ENCODE assay signal across 21 cellular contexts in genomic region chr17:48734328-48735056, GRCh38. TPM values are rescaled to one million over a fixed set of nuclear protein-coding genes. Genes with fewer than 3 reads are reported as not detected.
DNase-seq lines count a peak whose midpoint lies in the region; ATAC-seq, FAIRE-seq and TF ChIP-seq lines count a peak whose summit lies in the region.
"Had no signal": no experiment of that assay in that cellular context is flagged by ENCODE, and none has a peak within 500 bp of the region (broad histone marks: within the 10 kb centered on the region; RNA-seq: fewer than 3 reads in every experiment).

No MANE protein-coding gene starts in this region.

- ATAC-seq in A549 (peak; percentile 16 to 35; a peak in 2 of 6 replicates), PC-3 (peak; percentile 11), GM18511 (IDR thresholded peaks at IDR 0.05; ENCODE audit: unreplicated experiment) (no peak)

- H3K9ac ChIP-seq in PC-3 (ENCODE audit: low read length) (peak overlapping the region; percentile 79), endothelial cell of umbilical vein (replicated peaks; ENCODE audit: extremely low read depth, insufficient read depth, low read length) (no peak overlapping the region)
- H3K9ac ChIP-seq: KMS-11 had no signal

- intact Hi-C loops in PC-3 (cut with micrococcal nuclease), result loop anchor here (5.0 kb wide), 1 partner anchor 58 kb away; no protein-coding TSS in a partner anchor
- intact Hi-C loops in endothelial cell of umbilical vein (cut with micrococcal nuclease), result no loop called here
- intact Hi-C loops in Caco-2 (cut with micrococcal nuclease; ENCODE audit: unreplicated experiment), result no loop called here
- intact Hi-C loops in uterus (cut with DNase I; ENCODE audit: low total_unique reads), result no loop called here

- H3K9me3 ChIP-seq in A549 (no peaks in the 10 kb centered on the region), PC-3 (ENCODE audit: low read length) (no peaks in the 10 kb centered on the region), endothelial cell of umbilical vein (replicated peaks; ENCODE audit: control insufficient read depth, insufficient read depth, low read length) (no peaks in the 10 kb centered on the region), osteoblast (ENCODE audit: low read depth, low read length) (no peaks in the 10 kb centered on the region), Caco-2 (no peaks in the 10 kb centered on the region), uterus (no peaks in the 10 kb centered on the region)
- H3K9me3 ChIP-seq: Peyer's patch had no signal

- no peak for TF ChIP-seq POLR2A in A549 (IDR thresholded peaks at IDR 0.05; ENCODE audit: low read length)
- no peak for TF ChIP-seq POLR2A in endothelial cell of umbilical vein (IDR thresholded peaks at IDR 0.05; ENCODE audit: low read depth, low read length)
- TF ChIP-seq POLR2A in uterus (IDR thresholded peaks at IDR 0.05), result no peak

- no peak overlapping the region for H3K4me3 Mint-ChIP-seq in Caco-2 (ENCODE audit: unreplicated experiment)

- TF ChIP-seq CTCF in A549 (IDR thresholded peaks at IDR 0.05) (no peak), PC-3 (conservative IDR thresholded peaks at IDR 0.05; ENCODE audit: low read depth, low read length) (no peak), endothelial cell of umbilical vein (IDR thresholded peaks at IDR 0.05; ENCODE audit: extremely low read depth in 1 of 2, insufficient read depth in 1 of 2, low read depth in 1 of 2, low read length in 2 of 2) (no peak), osteoblast (IDR thresholded peaks at IDR 0.05; ENCODE audit: extremely low read depth, low read depth, low read length) (no peak), Caco-2 (IDR thresholded peaks at IDR 0.05; ENCODE audit: insufficient read depth in 1 of 2, low read depth in 1 of 2, low read length in 1 of 2, severe bottlenecking in 1 of 2, unreplicated experiment in 1 of 2) (no peak), uterus (IDR thresholded peaks at IDR 0.05) (no peak)

- in situ Hi-C loops in KBM-7 (cut with MboI; ENCODE audit: low pct_unique_long_range_greater_than_20kb, low sequenced_read_pairs), result no loop called here

- CTCF ChIA-PET in A549 (lab: Yijun Ruan, JAX), result interaction anchor here (1.1 to 33.0 kb wide), 12 partner anchors 9 to 298 kb away, joined by 3 to 852 read pairs (median 8); partner anchors contain the start of genes HOXB13, PRAC1 and PRAC2
- CTCF ChIA-PET in PC-3 (lab: Charles Lee), result interaction anchor here (1.4 to 1.6 kb wide), 2 partner anchors 10 to 56 kb away, joined by 4 to 5 read pairs; no protein-coding TSS in a partner anchor
- CTCF ChIA-PET in endothelial cell of umbilical vein (lab: Charles Lee), result interaction anchor here (0.6 to 4.0 kb wide), 9 partner anchors 9 to 402 kb away, joined by 3 to 41 read pairs (median 3); partner anchors contain the start of gene PRAC2
- CTCF ChIA-PET in Caco-2 (lab: Charles Lee), result interaction anchor here (1.0 to 2.7 kb wide), 5 partner anchors 10 to 144 kb away, joined by 3 to 9 read pairs (median 4); no protein-coding TSS in a partner anchor

- DNase-seq in A549 (ENCODE audit: low read depth in 1 of 2, low spot score in 1 of 2) (no peak), PC-3 (peak; percentile 42), endothelial cell of umbilical vein (ENCODE audit: low read depth, low spot score) (no peak), osteoblast (ENCODE audit: insufficient read length, low spot score, missing footprints) (peak; percentile 59), KBM-7 (no peak), Caco-2 (no peak), uterus (no peak)
- DNase-seq: Calu3, MM.1S, NCI-H1105 treated with DMSO at 0.1 percent for 48 hours, NCI-H187 treated with DMSO at 0.1 percent for 48 hours, NCI-H446, NCI-H774, Peyer's patch, SHP77 had no signal

- H3K4me1 ChIP-seq in A549, result peaks cover under 1% of the 10 kb centered on the region; the same call in 1 of the 3 replicates
- peaks cover 79% of the 10 kb centered on the region for H3K4me1 ChIP-seq in PC-3 (ENCODE audit: insufficient read depth, low read length)
- no peaks in the 10 kb centered on the region for H3K4me1 ChIP-seq in endothelial cell of umbilical vein (ENCODE audit: control insufficient read depth, extremely low read depth, insufficient read depth, low read length)
- no peaks in the 10 kb centered on the region for H3K4me1 ChIP-seq in osteoblast (ENCODE audit: insufficient read depth, low read length)
- peaks cover under 1% of the 10 kb centered on the region; the same call in 1 of the 2 replicates for H3K4me1 ChIP-seq in Caco-2
- no peaks in the 10 kb centered on the region for H3K4me1 ChIP-seq in uterus

- no peaks in the 10 kb centered on the region for H3K9me3 Mint-ChIP-seq in Caco-2 (ENCODE audit: unreplicated experiment)

- dilution Hi-C loops in endothelial cell of umbilical vein (cut with MboI; ENCODE audit: extremely low pct_ligation_motif_present, low sequenced_read_pairs), result no loop called here

- H3K27me3 ChIP-seq in PC-3 (ENCODE audit: low read length) (no peaks in the 10 kb centered on the region), endothelial cell of umbilical vein (ENCODE audit: control insufficient read depth in 2 of 2, insufficient read depth in 2 of 2, low read length in 2 of 2) (peaks cover 86 to 96% of the 10 kb centered on the region in 2 experiments), osteoblast (ENCODE audit: insufficient read depth, low read length) (peaks cover 93% of the 10 kb centered on the region), Caco-2 (replicated peaks; ENCODE audit: control insufficient read depth, insufficient read depth, low read length) (no peaks in the 10 kb centered on the region; the same call in 1 of the 2 replicates), uterus (peaks cover 3 to 73% of the 10 kb centered on the region in 2 donors)

- no peaks in the 10 kb centered on the region for H4K20me1 ChIP-seq in PC-3 (ENCODE audit: low read length)
- no peaks in the 10 kb centered on the region for H4K20me1 ChIP-seq in endothelial cell of umbilical vein (replicated peaks; ENCODE audit: control insufficient read depth, extremely low read depth, insufficient read depth, low read length)
- no peaks in the 10 kb centered on the region for H4K20me1 ChIP-seq in osteoblast (ENCODE audit: insufficient read depth, low read length)

- no peak overlapping the region for H3K27ac Mint-ChIP-seq in Caco-2 (ENCODE audit: unreplicated experiment)
- H3K27ac Mint-ChIP-seq: CD14-positive monocyte had no signal

- 80% methylated on average over 14 of the region's 14 CpGs for whole genome bisulfite sequencing in A549 (ENCODE audit: missing lambda C conversion rate)

- TF ChIP-seq RAD21 in A549 (conservative IDR thresholded peaks at IDR 0.05 in 1 of 2, IDR thresholded peaks at IDR 0.05 in 1 of 2), result no peak

- no peak for FAIRE-seq in A549 (lab: Jason Lieb, UNC)
- no peak for FAIRE-seq in endothelial cell of umbilical vein (lab: Jason Lieb, UNC)
- FAIRE-seq: A204.1 had no signal

- no peaks in the 10 kb centered on the region for H3K9me2 ChIP-seq in PC-3 (replicated peaks; ENCODE audit: low read length)

- BruUV-seq in PC-3 (replicated peaks; lab: Mats Ljungman, UMichigan) (TSS peak; percentile 76), endothelial cell of umbilical vein (replicated peaks; lab: Mats Ljungman, UMichigan) (no TSS peak), Caco-2 (replicated peaks; lab: Mats Ljungman, UMichigan) (no TSS peak)

- H3K79me2 ChIP-seq in PC-3 (ENCODE audit: low read length), result peaks cover 81% of the 10 kb centered on the region
- H3K79me2 ChIP-seq in endothelial cell of umbilical vein (ENCODE audit: control insufficient read depth, insufficient read depth, low read length), result no peaks in the 10 kb centered on the region
- H3K79me2 ChIP-seq in osteoblast (ENCODE audit: insufficient read depth, low read length), result no peaks in the 10 kb centered on the region

- H3K4me3 ChIP-seq in A549 (no peak overlapping the region), PC-3 (ENCODE audit: low read length) (peak overlapping the region; percentile 65), endothelial cell of umbilical vein (replicated peaks in 1 of 3; ENCODE audit: insufficient read depth in 1 of 3, low read depth in 1 of 3, low read length in 3 of 3) (no peak overlapping the region), osteoblast (ENCODE audit: insufficient read depth, low read length) (no peak overlapping the region), Caco-2 (ENCODE audit: low read depth, low read length) (no peak overlapping the region), uterus (no peak overlapping the region)
- H3K4me3 ChIP-seq: Peyer's patch had no signal

- TF ChIP-seq EP300 in A549 (IDR thresholded peaks at IDR 0.05), result no peak

- H3K27me3 Mint-ChIP-seq in Caco-2 (ENCODE audit: insufficient read depth, unreplicated experiment), result peaks cover 5% of the 10 kb centered on the region

- H3K4me1 Mint-ChIP-seq in Caco-2 (ENCODE audit: low read depth, unreplicated experiment), result peaks cover 3% of the 10 kb centered on the region

- no peaks in the 10 kb centered on the region for H3K36me3 Mint-ChIP-seq in Caco-2 (ENCODE audit: insufficient read depth, unreplicated experiment)

- H2AFZ ChIP-seq in PC-3 (ENCODE audit: low read length) (peak overlapping the region; percentile 89), endothelial cell of umbilical vein (ENCODE audit: low read depth, low read length) (no peak overlapping the region), osteoblast (ENCODE audit: low read length) (no peak overlapping the region)

- no peaks in the 10 kb centered on the region for H3F3A ChIP-seq in PC-3 (ENCODE audit: low read length, unreplicated experiment)

- H3K36me3 ChIP-seq in PC-3 (ENCODE audit: low read depth, low read length), result no peaks in the 10 kb centered on the region
- no peaks in the 10 kb centered on the region for H3K36me3 ChIP-seq in endothelial cell of umbilical vein (ENCODE audit: control insufficient read depth in 2 of 2, extremely low read depth in 1 of 2, insufficient read depth in 2 of 2, low read length in 2 of 2)
- H3K36me3 ChIP-seq in osteoblast (ENCODE audit: insufficient read depth, low read length), result no peaks in the 10 kb centered on the region
- no peaks in the 10 kb centered on the region for H3K36me3 ChIP-seq in Caco-2 (ENCODE audit: control insufficient read depth, insufficient read depth, low read length)
- H3K36me3 ChIP-seq in uterus, result no peaks in the 10 kb centered on the region
- H3K36me3 ChIP-seq: Peyer's patch had no signal

- H3K4me2 ChIP-seq in A549 (no peak overlapping the region), PC-3 (ENCODE audit: low read length) (peak overlapping the region; percentile 85), endothelial cell of umbilical vein (ENCODE audit: insufficient read depth, low read length) (no peak overlapping the region), osteoblast (ENCODE audit: insufficient read depth, low read length) (no peak overlapping the region)
- H3K4me2 ChIP-seq: KMS-11 had no signal

- H3K27ac ChIP-seq in A549, result no peak overlapping the region
- H3K27ac ChIP-seq in PC-3 (ENCODE audit: low read length), result peak overlapping the region; percentile 56
- H3K27ac ChIP-seq in endothelial cell of umbilical vein (ENCODE audit: insufficient read depth, low read depth, low read length), result no peak overlapping the region
- no peak overlapping the region for H3K27ac ChIP-seq in osteoblast (ENCODE audit: low read depth, low read length)
- no peak overlapping the region for H3K27ac ChIP-seq in uterus
- H3K27ac ChIP-seq: KMS-11, Peyer's patch had no signal

- H3K9me1 ChIP-seq in endothelial cell of umbilical vein (replicated peaks; ENCODE audit: control insufficient read depth, extremely low read depth, insufficient read depth, low read length), result no peaks in the 10 kb centered on the region

- POLR2A ChIA-PET in A549 (lab: Yijun Ruan, JAX), result interaction anchor here (0.5 kb wide), 1 partner anchor 10 kb away, joined by 3 read pairs; no protein-coding TSS in a partner anchor
- POLR2A ChIA-PET in PC-3 (lab: Charles Lee; ENCODE audit: unreplicated experiment), result interaction anchor here (0.6 to 1.6 kb wide), 5 partner anchors 10 to 15 kb away, joined by 4 to 6 read pairs (median 6); partner anchors contain the start of gene PRAC1
- POLR2A ChIA-PET in endothelial cell of umbilical vein (lab: Charles Lee), result no interaction called here
- POLR2A ChIA-PET in Caco-2 (lab: Charles Lee), result no interaction called here

RNA-seq across cellular contexts. Expression of gene HOXB13, which starts 5.9 kb away (rescaled TPM):
- 3.2 and 3.4 TPM in 2 replicates for polyA plus RNA-seq in A549 (2011; rRNA removed)
- 2.2 and 3.3 TPM in 2 replicates for polyA plus RNA-seq in A549 (2012; cell fraction: cytosol; rRNA removed)
- 1.9 and 2.1 TPM in 2 replicates for polyA plus RNA-seq in A549 (2012; cell fraction: nucleus; rRNA removed)
- 3.0 to 3.5 TPM (median 3.2 TPM) in 3 replicates for polyA plus RNA-seq in A549 (2017; fragmentation: RNase III; extraction: RNeasy Plus Mini Kit Qiagen cat#74134 plus additional on column Dnase treatment)
- 2.3 and 2.7 TPM in 2 replicates for polyA minus RNA-seq in A549 (2011; rRNA and poly(A)+ RNA removed)
- total RNA-seq in PC-3 (2014; rRNA removed), result 80.8 and 96.5 TPM in 2 replicates
- total RNA-seq in endothelial cell of umbilical vein, result not detected in 2 replicates
- not detected in 2 replicates for polyA plus RNA-seq in endothelial cell of umbilical vein
- polyA plus RNA-seq in endothelial cell of umbilical vein (2011; cell fraction: cytosol; rRNA removed), result not detected in 2 replicates
- not detected in 2 replicates for polyA plus RNA-seq in endothelial cell of umbilical vein (2011; cell fraction: nucleus; rRNA removed)
- polyA plus RNA-seq in endothelial cell of umbilical vein (2012), result not detected in 2 replicates
- polyA minus RNA-seq in endothelial cell of umbilical vein, result not detected in 2 replicates
- polyA minus RNA-seq in endothelial cell of umbilical vein (2011; cell fraction: cytosol; rRNA and poly(A)+ RNA removed), result 0.61 TPM
- not detected in 2 replicates for polyA minus RNA-seq in endothelial cell of umbilical vein (2011; cell fraction: nucleus; rRNA and poly(A)+ RNA removed)
- not detected in 2 replicates for total RNA-seq in osteoblast
- total RNA-seq in Caco-2 (2022), result 4.3 and 5.5 TPM in 2 replicates
- not detected for total RNA-seq in uterus
- polyA plus RNA-seq: CD14-positive monocyte had no signal

RNA-seq across cellular contexts. Expression of gene PRAC2, which starts 11.5 kb away (rescaled TPM):
- not detected in 2 replicates for polyA plus RNA-seq in A549 (2011; rRNA removed)
- polyA plus RNA-seq in A549 (2012; cell fraction: cytosol; rRNA removed), result not detected in 2 replicates
- polyA plus RNA-seq in A549 (2012; cell fraction: nucleus; rRNA removed), result not detected in 2 replicates
- polyA plus RNA-seq in A549 (2017; fragmentation: RNase III; extraction: RNeasy Plus Mini Kit Qiagen cat#74134 plus additional on column Dnase treatment), result not detected in 3 replicates
- not detected in 2 replicates for polyA minus RNA-seq in A549 (2011; rRNA and poly(A)+ RNA removed)
- total RNA-seq in PC-3 (2014; rRNA removed), result 44.1 and 51.4 TPM in 2 replicates
- total RNA-seq in endothelial cell of umbilical vein, result not detected in 2 replicates
- not detected in 2 replicates for polyA plus RNA-seq in endothelial cell of umbilical vein
- polyA plus RNA-seq in endothelial cell of umbilical vein (2011; cell fraction: cytosol; rRNA removed), result not detected in 2 replicates
- not detected in 2 replicates for polyA plus RNA-seq in endothelial cell of umbilical vein (2011; cell fraction: nucleus; rRNA removed)
- not detected in 2 replicates for polyA plus RNA-seq in endothelial cell of umbilical vein (2012)
- polyA minus RNA-seq in endothelial cell of umbilical vein, result not detected in 2 replicates
- polyA minus RNA-seq in endothelial cell of umbilical vein (2011; cell fraction: cytosol; rRNA and poly(A)+ RNA removed), result not detected
- not detected in 2 replicates for polyA minus RNA-seq in endothelial cell of umbilical vein (2011; cell fraction: nucleus; rRNA and poly(A)+ RNA removed)
- not detected in 2 replicates for total RNA-seq in osteoblast
- total RNA-seq in Caco-2 (2022), result not detected in 2 replicates
- total RNA-seq in uterus, result not detected
- total RNA-seq: Calu3, Daoy, H4, Peyer's patch had no signal
- polyA plus RNA-seq: CD14-positive monocyte had no signal

RNA-seq across cellular contexts. Expression of gene PRAC1, which starts 12.2 kb away (rescaled TPM):
- polyA plus RNA-seq in A549 (2011; rRNA removed), result not detected in 2 replicates
- polyA plus RNA-seq in A549 (2012; cell fraction: cytosol; rRNA removed), result not detected in 2 replicates
- polyA plus RNA-seq in A549 (2012; cell fraction: nucleus; rRNA removed), result not detected in 2 replicates
- polyA plus RNA-seq in A549 (2017; fragmentation: RNase III; extraction: RNeasy Plus Mini Kit Qiagen cat#74134 plus additional on column Dnase treatment), result not detected in 3 replicates
- not detected in 2 replicates for polyA minus RNA-seq in A549 (2011; rRNA and poly(A)+ RNA removed)
- total RNA-seq in PC-3 (2014; rRNA removed), result 33.5 and 44.4 TPM in 2 replicates
- total RNA-seq in endothelial cell of umbilical vein, result not detected in 2 replicates
- not detected in 2 replicates for polyA plus RNA-seq in endothelial cell of umbilical vein
- not detected in 2 replicates for polyA plus RNA-seq in endothelial cell of umbilical vein (2011; cell fraction: cytosol; rRNA removed)
- polyA plus RNA-seq in endothelial cell of umbilical vein (2011; cell fraction: nucleus; rRNA removed), result not detected in 2 replicates
- polyA plus RNA-seq in endothelial cell of umbilical vein (2012), result not detected in 2 replicates
- polyA minus RNA-seq in endothelial cell of umbilical vein, result not detected in 2 replicates
- not detected for polyA minus RNA-seq in endothelial cell of umbilical vein (2011; cell fraction: cytosol; rRNA and poly(A)+ RNA removed)
- not detected in 2 replicates for polyA minus RNA-seq in endothelial cell of umbilical vein (2011; cell fraction: nucleus; rRNA and poly(A)+ RNA removed)
- 0.88 TPM in 1 of 2 replicates, not detected in the other for total RNA-seq in osteoblast
- total RNA-seq in Caco-2 (2022), result not detected in 2 replicates
- not detected for total RNA-seq in uterus
- total RNA-seq: Calu3, Daoy, H4, Peyer's patch had no signal
- polyA plus RNA-seq: CD14-positive monocyte had no signal

Comparison
In these comparisons a context has a peak if more than half of its experiments do, and no peak if none do; other contexts are left out.
1. DNase-seq: peak in PC-3 (single experiment) and osteoblast (single experiment); none in A549 (0 of 2), endothelial cell of umbilical vein (single experiment), KBM-7 (single experiment), Caco-2 (0 of 2) and uterus (0 of 2).
2. RNA of gene HOXB13, which starts 5.9 kb away (total RNA-seq): 80.8 to 96.5 TPM in PC-3; 4.3 to 5.5 TPM in Caco-2, not detected in endothelial cell of umbilical vein, not detected in osteoblast and not detected in uterus; every median in the first group is over 10 times any median in the second.
3. RNA of gene PRAC2, which starts 11.5 kb away (total RNA-seq): 44.1 to 51.4 TPM in PC-3; not detected in endothelial cell of umbilical vein, not detected in osteoblast, not detected in Caco-2 and not detected in uterus; every median in the first group is over 10 times any median in the second.
4. RNA of gene PRAC1, which starts 12.2 kb away (total RNA-seq): 33.5 to 44.4 TPM in PC-3; not detected in Caco-2, not detected in endothelial cell of umbilical vein, 0.88 TPM in osteoblast and not detected in uterus; every median in the first group is over 10 times any median in the second.
5. POLR2A ChIA-PET loops: an anchor here in A549 (0.5 kb wide) and PC-3 (0.6 to 1.6 kb wide); none called in endothelial cell of umbilical vein and Caco-2.